In genomic region chr3:136836511-136837156, GRCh38 we compare ENCODE assay signal across 24 cellular contexts. TPM values are rescaled to one million over a fixed set of nuclear protein-coding genes. Genes with fewer than 3 reads are reported as not detected.
DNase-seq lines count a peak whose midpoint lies in the region; ATAC-seq, FAIRE-seq and TF ChIP-seq lines count a peak whose summit lies in the region.
"Had no signal": no experiment of that assay in that cellular context is flagged by ENCODE, and none has a peak within 500 bp of the region (broad histone marks: within the 10 kb centered on the region; RNA-seq: fewer than 3 reads in every experiment).

No MANE protein-coding gene starts in this region.

- peak overlapping the region; percentile 80 for H3K18ac ChIP-seq in mesendoderm (ENCODE audit: low read length)

- H3K23ac ChIP-seq in mesendoderm (ENCODE audit: low read length), result no peak overlapping the region

- H3K27me3 ChIP-seq in Loucy (ENCODE audit: insufficient read depth, low read length, poor library complexity, severe bottlenecking), result no peaks in the 10 kb centered on the region
- no peaks in the 10 kb centered on the region for H3K27me3 ChIP-seq in astrocyte (ENCODE audit: insufficient read depth, low read length)
- H3K27me3 ChIP-seq in mesendoderm (ENCODE audit: insufficient read depth, low read length, poor library complexity), result no peaks in the 10 kb centered on the region
- H3K27me3 ChIP-seq in HepG2 (ENCODE audit: control insufficient read depth in 1 of 2, insufficient read depth in 2 of 2, low read length in 2 of 2), result no peaks in the 10 kb centered on the region
- H3K27me3 ChIP-seq: stomach, upper lobe of right lung had no signal

- H3K4ac ChIP-seq in mesendoderm (ENCODE audit: low read depth, low read length), result no peak overlapping the region

- H3K27ac Mint-ChIP-seq in astrocyte (ENCODE audit: unreplicated experiment) (no peak overlapping the region), immature natural killer cell (peak overlapping the region in 1 of 6 donors; percentile 9)
- H3K27ac Mint-ChIP-seq: mesothelial cell of epicardium, progenitor cell of endocrine pancreas had no signal

- no peak overlapping the region for H3K56ac ChIP-seq in mesendoderm (ENCODE audit: low read length)

- H3K27ac ChIP-seq in astrocyte (ENCODE audit: low read depth, low read length), result no peak overlapping the region
- H3K27ac ChIP-seq in mesendoderm (ENCODE audit: low read depth, low read length), result no peak overlapping the region
- no peak overlapping the region for H3K27ac ChIP-seq in HepG2 (ENCODE audit: extremely low read length, insufficient read depth, low read length)
- H3K27ac ChIP-seq: stomach, upper lobe of right lung had no signal

- no peak overlapping the region for H2BK5ac ChIP-seq in mesendoderm (ENCODE audit: low read length)

- intact Hi-C loops in HepG2 (cut with micrococcal nuclease; ENCODE audit: unreplicated experiment), result no loop called here

- FAIRE-seq in astrocyte (lab: Jason Lieb, UNC) (peak; percentile 59), HepG2 (lab: Jason Lieb, UNC) (no peak)
- FAIRE-seq: RCC 7860 had no signal

- DNase-seq in DMS 273 treated with DMSO at 0.1 percent for 48 hours (lab: John Stamatoyannopoulos, UW) (peak; percentile 97), astrocyte (ENCODE audit: low read depth) (no peak), mesendoderm (no peak), immature natural killer cell (no peak), HepG2 (ENCODE audit: low spot score) (no peak)
- DNase-seq: activated CD4-positive, CD25-positive, alpha-beta regulatory T cell treated with anti-CD3 and anti-CD28 coated beads, Interleukin-2, amount 50 U/mL, for 72 hours; activated naive CD4-positive, alpha-beta T cell treated with anti-CD3 and anti-CD28 coated beads, Interleukin-2, amount 50 U/mL, for 16 hours; anterior cingulate cortex; CD8-positive, alpha-beta memory T cell; effector CD8-positive, alpha-beta T cell; left cardiac atrium; NCI-H2227 treated with DMSO at 0.1 percent for 48 hours; NK-92 treated with Interleukin-12 subunit alpha and Interleukin-12 subunit beta, amount 100 ng/mL, for 24 hours; stomach; upper lobe of right lung had no signal

- CTCF ChIA-PET in HepG2 (lab: Yijun Ruan, JAX; ENCODE audit: low intra/inter-chr PET ratio, low total read pairs), result no interaction called here

- H3K36me3 ChIP-seq in Loucy (ENCODE audit: insufficient read depth, low read length), result no peaks in the 10 kb centered on the region
- no peaks in the 10 kb centered on the region for H3K36me3 ChIP-seq in astrocyte (ENCODE audit: insufficient read depth, low read length)
- no peaks in the 10 kb centered on the region for H3K36me3 ChIP-seq in mesendoderm (ENCODE audit: control insufficient read depth, insufficient read depth, low read length)
- H3K36me3 ChIP-seq in HepG2 (replicated peaks in 1 of 2; ENCODE audit: control insufficient read depth in 1 of 2, insufficient read depth in 2 of 2, low read length in 2 of 2), result peaks cover 1 to 2% of the 10 kb centered on the region in 2 experiments; a peak in 2 of 5 replicates
- H3K36me3 ChIP-seq: stomach, upper lobe of right lung had no signal

- H3K36me3 Mint-ChIP-seq in astrocyte (ENCODE audit: low read depth, unreplicated experiment) (no peaks in the 10 kb centered on the region), immature natural killer cell (peaks cover 5 to 16% (median 7%) of the 10 kb centered on the region in 3 donors)
- H3K36me3 Mint-ChIP-seq: mesothelial cell of epicardium had no signal

- H2AFZ ChIP-seq in Loucy (ENCODE audit: low read length) (no peak overlapping the region), astrocyte (ENCODE audit: low read depth, low read length) (no peak overlapping the region), HepG2 (ENCODE audit: low read length) (no peak overlapping the region)

- H3K9ac ChIP-seq in Loucy (ENCODE audit: low read depth, low read length, poor library complexity, severe bottlenecking), result peak overlapping the region; percentile 5
- H3K9ac ChIP-seq in astrocyte (ENCODE audit: low read length), result no peak overlapping the region
- no peak overlapping the region for H3K9ac ChIP-seq in mesendoderm (ENCODE audit: low read length)
- H3K9ac ChIP-seq in HepG2 (ENCODE audit: insufficient read depth, low read depth, low read length), result no peak overlapping the region

- H2BK120ac ChIP-seq in mesendoderm (ENCODE audit: low read depth, low read length), result no peak overlapping the region

- ATAC-seq in HG02884 (IDR thresholded peaks at IDR 0.05; ENCODE audit: unreplicated experiment) (no peak), HG03139 (IDR thresholded peaks at IDR 0.05; ENCODE audit: unreplicated experiment) (no peak), HepG2 (no peak)
- ATAC-seq: esophagus mucosa, left cardiac atrium, upper lobe of right lung had no signal

- in situ Hi-C loops in HepG2 (cut with HindIII; ENCODE audit: extremely low pct_ligation_motif_present, low pct_unique_long_range_greater_than_20kb), result no loop called here

- H3K79me2 ChIP-seq in Loucy (ENCODE audit: insufficient read depth, low read length), result peaks cover 62% of the 10 kb centered on the region
- peaks cover 73% of the 10 kb centered on the region for H3K79me2 ChIP-seq in astrocyte (ENCODE audit: insufficient read depth, low read length)
- peaks cover 3% of the 10 kb centered on the region for H3K79me2 ChIP-seq in mesendoderm (ENCODE audit: control insufficient read depth, insufficient read depth, low read length)
- H3K79me2 ChIP-seq in HepG2 (ENCODE audit: insufficient read depth, low read length), result peaks cover 18% of the 10 kb centered on the region

- H3K9me3 ChIP-seq in Loucy (ENCODE audit: insufficient read depth, low read depth, low read length) (no peaks in the 10 kb centered on the region), astrocyte (ENCODE audit: insufficient read depth, low read depth, low read length) (no peaks in the 10 kb centered on the region), HepG2 (ENCODE audit: low read length) (no peaks in the 10 kb centered on the region)
- H3K9me3 ChIP-seq: stomach, upper lobe of right lung had no signal

- peaks cover 17% of the 10 kb centered on the region; the same call in 1 of the 2 replicates for H3F3A ChIP-seq in Loucy (ENCODE audit: low read depth)

- POLR2A ChIA-PET in HepG2 (lab: Yijun Ruan, JAX), result no interaction called here

- no peak overlapping the region for H2AK5ac ChIP-seq in mesendoderm (ENCODE audit: low read length)

- H3K4me1 ChIP-seq in Loucy (ENCODE audit: insufficient read depth, low read length, poor library complexity, severe bottlenecking), result peaks cover 67% of the 10 kb centered on the region
- peaks cover 18% of the 10 kb centered on the region for H3K4me1 ChIP-seq in astrocyte (ENCODE audit: insufficient read depth, low read length)
- peaks cover 9% of the 10 kb centered on the region for H3K4me1 ChIP-seq in mesendoderm (ENCODE audit: control insufficient read depth, low read depth, low read length)
- no peaks in the 10 kb centered on the region for H3K4me1 ChIP-seq in HepG2 (ENCODE audit: insufficient read depth, low read length)
- H3K4me1 ChIP-seq: upper lobe of right lung had no signal

- H3K4me2 ChIP-seq in Loucy (ENCODE audit: low read depth, low read length, poor library complexity, severe bottlenecking) (peak overlapping the region; percentile 11), astrocyte (ENCODE audit: low read length) (peak overlapping the region; percentile 15), mesendoderm (ENCODE audit: low read length) (no peak overlapping the region), HepG2 (ENCODE audit: low read depth, low read length) (no peak overlapping the region)

- H4K5ac ChIP-seq in mesendoderm (ENCODE audit: low read length), result no peak overlapping the region

- no peak for TF ChIP-seq RAD21 in HepG2 (CRISPR knock-in tag; IDR thresholded peaks at IDR 0.05)

- H3K9me3 Mint-ChIP-seq in astrocyte (ENCODE audit: unreplicated experiment) (no peaks in the 10 kb centered on the region), immature natural killer cell (no peaks in the 10 kb centered on the region)
- H3K9me3 Mint-ChIP-seq: CD8-positive, alpha-beta memory T cell; neural crest cell had no signal

- H3K4me3 ChIP-seq in Loucy (ENCODE audit: low read length, poor library complexity, severe bottlenecking) (no peak overlapping the region), astrocyte (ENCODE audit: insufficient read depth, low read depth, low read length) (no peak overlapping the region), mesendoderm (ENCODE audit: low read length) (no peak overlapping the region), HepG2 (replicated peaks in 1 of 3; ENCODE audit: insufficient read depth in 1 of 3, low read depth in 2 of 3, low read length in 3 of 3) (no peak overlapping the region)
- H3K4me3 ChIP-seq: skin epidermis, stomach, upper lobe of right lung had no signal

- H3K27me3 Mint-ChIP-seq in astrocyte (ENCODE audit: low read depth, unreplicated experiment) (no peaks in the 10 kb centered on the region), immature natural killer cell (ENCODE audit: low read depth in 3 of 3) (peaks cover 0 to 9% (median 4%) of the 10 kb centered on the region in 3 donors)
- H3K27me3 Mint-ChIP-seq: progenitor cell of endocrine pancreas had no signal

- TF ChIP-seq EP300 in HepG2 (IDR thresholded peaks at IDR 0.05; ENCODE audit: low read depth in 2 of 2, low read length in 2 of 2), result no peak
- no peak for TF ChIP-seq EP300 in HepG2 (CRISPR knock-in tag; IDR thresholded peaks at IDR 0.05; ENCODE audit: borderline replicate concordance)

- peaks cover 29% of the 10 kb centered on the region for H3K4me1 Mint-ChIP-seq in astrocyte (ENCODE audit: low read depth, unreplicated experiment)
- peaks cover 7 to 14% of the 10 kb centered on the region in 2 donors for H3K4me1 Mint-ChIP-seq in immature natural killer cell

- no peak for TF ChIP-seq CTCF in Loucy (conservative IDR thresholded peaks at IDR 0.05; ENCODE audit: low read length)
- no peak for TF ChIP-seq CTCF in astrocyte (IDR thresholded peaks at IDR 0.05; ENCODE audit: insufficient read depth, low read depth, low read length)
- TF ChIP-seq CTCF in HepG2 (CRISPR knock-in tag; IDR thresholded peaks at IDR 0.05), result no peak

- TF ChIP-seq POLR2A in HepG2 (IDR thresholded peaks at IDR 0.05; ENCODE audit: insufficient read depth in 1 of 2, low read depth in 2 of 2, low read length in 2 of 2), result no peak

- H3K79me1 ChIP-seq in mesendoderm (ENCODE audit: low read length), result peaks cover 9% of the 10 kb centered on the region

- no peak overlapping the region for H4K8ac ChIP-seq in mesendoderm (ENCODE audit: low read depth, low read length)

- no TSS peak for BruUV-seq in HepG2 (replicated peaks; lab: Mats Ljungman, UMichigan)

- H3K4me3 Mint-ChIP-seq in astrocyte (ENCODE audit: unreplicated experiment), result no peak overlapping the region
- no peak overlapping the region for H3K4me3 Mint-ChIP-seq in immature natural killer cell
- H3K4me3 Mint-ChIP-seq: CD8-positive, alpha-beta memory T cell; mesothelial cell of epicardium; neural crest cell had no signal

- no peak overlapping the region for H2BK15ac ChIP-seq in mesendoderm (replicated peaks; ENCODE audit: low read depth)

- no peaks in the 10 kb centered on the region for H3K9me2 ChIP-seq in Loucy (replicated peaks; ENCODE audit: low read depth, low read length)

- H4K20me1 ChIP-seq in Loucy (ENCODE audit: insufficient read depth, low read length, poor library complexity, severe bottlenecking), result no peaks in the 10 kb centered on the region
- H4K20me1 ChIP-seq in astrocyte (ENCODE audit: insufficient read depth, low read length), result peaks cover 18% of the 10 kb centered on the region
- no peaks in the 10 kb centered on the region for H4K20me1 ChIP-seq in HepG2 (ENCODE audit: insufficient read depth, low read length)

RNA-seq across cellular contexts. Expression of gene SLC35G2, which starts 17.7 kb away (rescaled TPM):
- total RNA-seq in astrocyte (9.4 and 10.1 TPM in 2 replicates), HepG2 (2016; rRNA removed; fragmentation: Illumina TruSeq; extraction: Trizol) (4.2 and 7.6 TPM in 2 replicates)
- polyA plus RNA-seq in mesendoderm (2013, experiment 1 of 2), result 2.9 TPM
- 3.4 TPM for polyA plus RNA-seq in mesendoderm (2013, experiment 2 of 2)
- polyA plus RNA-seq in immature natural killer cell (under 1 TPM in 1 of 3 donors, not detected in 2; 0.09 TPM), HepG2 (2011; rRNA removed) (10.3 and 10.7 TPM in 2 replicates)
- total RNA-seq in HepG2 (2016; cell fraction: cytosol; rRNA removed; fragmentation: Illumina TruSeq; extraction: Trizol; ENCODE audit: low read depth), result 2.3 and 2.7 TPM in 2 replicates
- 4.5 and 6.6 TPM in 2 replicates for total RNA-seq in HepG2 (2016; cell fraction: insoluble cytoplasmic fraction; rRNA removed; fragmentation: Illumina TruSeq; extraction: Trizol)
- 5.0 and 5.3 TPM in 2 replicates for total RNA-seq in HepG2 (2016; cell fraction: membrane; rRNA removed; fragmentation: Illumina TruSeq; extraction: Trizol)
- 7.8 and 11.3 TPM in 2 replicates for total RNA-seq in HepG2 (2016; cell fraction: nucleus; rRNA removed; fragmentation: Illumina TruSeq; extraction: Trizol)
- polyA plus RNA-seq in HepG2 (2011; cell fraction: cytosol; rRNA removed), result 4.8 and 10.3 TPM in 2 replicates
- 8.3 and 11.0 TPM in 2 replicates for polyA plus RNA-seq in HepG2 (2011; cell fraction: nucleus; rRNA removed)
- 10.6 and 13.1 TPM in 2 replicates for polyA plus RNA-seq in HepG2 (2012)
- 1.1 TPM in 2 replicates for polyA plus RNA-seq in HepG2 (2016; cell fraction: cytosol; fragmentation: Illumina TruSeq; extraction: Trizol; ENCODE audit: low read depth)
- polyA plus RNA-seq in HepG2 (2016; cell fraction: insoluble cytoplasmic fraction; fragmentation: Illumina TruSeq; extraction: Trizol; ENCODE audit: low read depth), result 3.3 and 3.4 TPM in 2 replicates
- polyA plus RNA-seq in HepG2 (2016; cell fraction: membrane; fragmentation: Illumina TruSeq; extraction: Trizol; ENCODE audit: low read depth), result 1.4 and 1.9 TPM in 2 replicates
- polyA plus RNA-seq in HepG2 (2016; cell fraction: nucleus; fragmentation: Illumina TruSeq; extraction: Trizol; ENCODE audit: insufficient read depth, low read depth), result 14.6 and 16.3 TPM in 2 replicates
- 5.3 and 12.2 TPM in 2 replicates for polyA minus RNA-seq in HepG2 (2011; rRNA and poly(A)+ RNA removed; ENCODE audit: low replicate concordance)
- polyA minus RNA-seq in HepG2 (2011; cell fraction: cytosol; rRNA and poly(A)+ RNA removed), result 3.6 and 5.6 TPM in 2 replicates
- polyA minus RNA-seq in HepG2 (2011; cell fraction: nucleus; rRNA and poly(A)+ RNA removed), result 8.5 and 9.3 TPM in 2 replicates

RNA-seq across cellular contexts. Expression of gene NCK1, which starts 25.4 kb away (rescaled TPM):
- total RNA-seq in astrocyte (43.7 and 48.6 TPM in 2 replicates), HepG2 (2016; rRNA removed; fragmentation: Illumina TruSeq; extraction: Trizol) (30.4 and 51.0 TPM in 2 replicates)
- 22.7 TPM for polyA plus RNA-seq in mesendoderm (2013, experiment 1 of 2)
- polyA plus RNA-seq in mesendoderm (2013, experiment 2 of 2), result 23.2 TPM
- polyA plus RNA-seq in immature natural killer cell (10 to 100 TPM; 46.2 to 68.9 (median 46.3) TPM), HepG2 (2011; rRNA removed) (11.0 and 14.7 TPM in 2 replicates)
- total RNA-seq in HepG2 (2016; cell fraction: cytosol; rRNA removed; fragmentation: Illumina TruSeq; extraction: Trizol; ENCODE audit: low read depth), result 8.3 and 17.1 TPM in 2 replicates
- total RNA-seq in HepG2 (2016; cell fraction: insoluble cytoplasmic fraction; rRNA removed; fragmentation: Illumina TruSeq; extraction: Trizol), result 35.7 and 48.8 TPM in 2 replicates
- 21.3 and 25.2 TPM in 2 replicates for total RNA-seq in HepG2 (2016; cell fraction: membrane; rRNA removed; fragmentation: Illumina TruSeq; extraction: Trizol)
- total RNA-seq in HepG2 (2016; cell fraction: nucleus; rRNA removed; fragmentation: Illumina TruSeq; extraction: Trizol), result 27.2 and 29.5 TPM in 2 replicates
- 6.2 and 9.9 TPM in 2 replicates for polyA plus RNA-seq in HepG2 (2011; cell fraction: cytosol; rRNA removed)
- 6.5 and 6.9 TPM in 2 replicates for polyA plus RNA-seq in HepG2 (2011; cell fraction: nucleus; rRNA removed)
- polyA plus RNA-seq in HepG2 (2012), result 16.0 and 17.6 TPM in 2 replicates
- 4.2 and 6.7 TPM in 2 replicates for polyA plus RNA-seq in HepG2 (2016; cell fraction: cytosol; fragmentation: Illumina TruSeq; extraction: Trizol; ENCODE audit: low read depth)
- polyA plus RNA-seq in HepG2 (2016; cell fraction: insoluble cytoplasmic fraction; fragmentation: Illumina TruSeq; extraction: Trizol; ENCODE audit: low read depth), result 45.9 and 47.3 TPM in 2 replicates
- polyA plus RNA-seq in HepG2 (2016; cell fraction: membrane; fragmentation: Illumina TruSeq; extraction: Trizol; ENCODE audit: low read depth), result 9.9 and 12.4 TPM in 2 replicates
- polyA plus RNA-seq in HepG2 (2016; cell fraction: nucleus; fragmentation: Illumina TruSeq; extraction: Trizol; ENCODE audit: insufficient read depth, low read depth), result 17.3 and 21.6 TPM in 2 replicates
- 8.7 and 12.3 TPM in 2 replicates for polyA minus RNA-seq in HepG2 (2011; rRNA and poly(A)+ RNA removed; ENCODE audit: low replicate concordance)
- 13.4 and 16.2 TPM in 2 replicates for polyA minus RNA-seq in HepG2 (2011; cell fraction: cytosol; rRNA and poly(A)+ RNA removed)
- polyA minus RNA-seq in HepG2 (2011; cell fraction: nucleus; rRNA and poly(A)+ RNA removed), result 51.5 and 57.7 TPM in 2 replicates

Comparison
In these comparisons a context has a peak if more than half of its experiments do, and no peak if none do; other contexts are left out.
1. H3K4me2 ChIP-seq: peak in Loucy (single experiment) and astrocyte (single experiment); none in mesendoderm (single experiment) and HepG2 (single experiment).